ENCODE assay signal across 11 cellular contexts in genomic region chr17:73551756-73552155, GRCh38.
DNase-seq lines count a peak whose midpoint lies in the region; ATAC-seq, FAIRE-seq and TF ChIP-seq lines count a peak whose summit lies in the region.
"Had no signal": no experiment of that assay in that cellular context is flagged by ENCODE, and none has a peak within 500 bp of the region (broad histone marks: within the 10 kb centered on the region; RNA-seq: fewer than 3 reads in every experiment).

No MANE protein-coding gene starts in this region.

- POLR2A ChIA-PET in WTC11 (lab: Charles Lee) = no interaction called here

- intact Hi-C loops in posterior vena cava (cut with DNase I) = no loop called here

- no peak for FAIRE-seq in RCC 7860 (lab: Jason Lieb, UNC)

- peak; percentile 25 for DNase-seq in stimulated activated CD4-positive, alpha-beta T cell treated with anti-CD3 and anti-CD28 coated beads, Interleukin-15, amount 100 ng/mL, for 24 hours
- no peak for DNase-seq in stimulated activated CD4-positive, alpha-beta T cell treated with anti-CD3 and anti-CD28 coated beads, Interleukin-12 subunit alpha, Interleukin-12 subunit beta, amount 100 ng/mL, for 4 hours
- peak; percentile 45 for DNase-seq in WTC11 (ENCODE audit: low spot score)
- DNase-seq in fibroblast of gingiva (ENCODE audit: low read depth) = peak; percentile 9
- DNase-seq in ureter (ENCODE audit: low spot score) = no peak
- no peak for DNase-seq in RCC 7860 (ENCODE audit: low spot score)
- no peak for DNase-seq in posterior vena cava (ENCODE audit: low spot score)
- DNase-seq: cerebellar nuclear complex, NCI-H2081 treated with DMSO at 0.1 percent for 48 hours had no signal

- CTCF ChIA-PET in WTC11 (lab: Charles Lee) = interaction anchor here (0.8 to 1.7 kb wide), 3 partner anchors 27 to 122 kb away, joined by 3 to 5 read pairs (median 3); no protein-coding TSS in a partner anchor

- H3K4me1 Mint-ChIP-seq in WTC11 = peaks cover 44% of the 10 kb centered on the region

- ATAC-seq in WTC11 (peak; percentile 55), GM19463 (IDR thresholded peaks at IDR 0.05; ENCODE audit: unreplicated experiment) (no peak)

- H3K27ac Mint-ChIP-seq in WTC11 = no peak overlapping the region; the same call in 1 of the 2 replicates
- H3K27ac Mint-ChIP-seq: progenitor cell of endocrine pancreas had no signal

- H3K27me3 Mint-ChIP-seq in WTC11 (ENCODE audit: low read depth) = no peaks in the 10 kb centered on the region; the same call in 1 of the 2 replicates

- TF ChIP-seq CTCF in WTC11 (IDR thresholded peaks at IDR 0.05) = no peak

- peaks cover 4% of the 10 kb centered on the region; the same call in 1 of the 2 replicates for H3K36me3 Mint-ChIP-seq in WTC11

- H3K9me3 Mint-ChIP-seq in WTC11 = peaks cover 10% of the 10 kb centered on the region

- H3K4me3 Mint-ChIP-seq in WTC11 = no peak overlapping the region

TF ChIP-seq in WTC11, 78 proteins besides CTCF, POLR2A, EP300 and RAD21:
- peak; percentile 88 for TF ChIP-seq NFYB (CRISPR knock-in tag; conservative IDR thresholded peaks at IDR 0.05; ENCODE audit: low read depth)
- TF ChIP-seq ZNF263 (CRISPR knock-in tag; IDR thresholded peaks at IDR 0.05; ENCODE audit: low read depth) = no peak
- TF ChIP-seq, protein P1, sequence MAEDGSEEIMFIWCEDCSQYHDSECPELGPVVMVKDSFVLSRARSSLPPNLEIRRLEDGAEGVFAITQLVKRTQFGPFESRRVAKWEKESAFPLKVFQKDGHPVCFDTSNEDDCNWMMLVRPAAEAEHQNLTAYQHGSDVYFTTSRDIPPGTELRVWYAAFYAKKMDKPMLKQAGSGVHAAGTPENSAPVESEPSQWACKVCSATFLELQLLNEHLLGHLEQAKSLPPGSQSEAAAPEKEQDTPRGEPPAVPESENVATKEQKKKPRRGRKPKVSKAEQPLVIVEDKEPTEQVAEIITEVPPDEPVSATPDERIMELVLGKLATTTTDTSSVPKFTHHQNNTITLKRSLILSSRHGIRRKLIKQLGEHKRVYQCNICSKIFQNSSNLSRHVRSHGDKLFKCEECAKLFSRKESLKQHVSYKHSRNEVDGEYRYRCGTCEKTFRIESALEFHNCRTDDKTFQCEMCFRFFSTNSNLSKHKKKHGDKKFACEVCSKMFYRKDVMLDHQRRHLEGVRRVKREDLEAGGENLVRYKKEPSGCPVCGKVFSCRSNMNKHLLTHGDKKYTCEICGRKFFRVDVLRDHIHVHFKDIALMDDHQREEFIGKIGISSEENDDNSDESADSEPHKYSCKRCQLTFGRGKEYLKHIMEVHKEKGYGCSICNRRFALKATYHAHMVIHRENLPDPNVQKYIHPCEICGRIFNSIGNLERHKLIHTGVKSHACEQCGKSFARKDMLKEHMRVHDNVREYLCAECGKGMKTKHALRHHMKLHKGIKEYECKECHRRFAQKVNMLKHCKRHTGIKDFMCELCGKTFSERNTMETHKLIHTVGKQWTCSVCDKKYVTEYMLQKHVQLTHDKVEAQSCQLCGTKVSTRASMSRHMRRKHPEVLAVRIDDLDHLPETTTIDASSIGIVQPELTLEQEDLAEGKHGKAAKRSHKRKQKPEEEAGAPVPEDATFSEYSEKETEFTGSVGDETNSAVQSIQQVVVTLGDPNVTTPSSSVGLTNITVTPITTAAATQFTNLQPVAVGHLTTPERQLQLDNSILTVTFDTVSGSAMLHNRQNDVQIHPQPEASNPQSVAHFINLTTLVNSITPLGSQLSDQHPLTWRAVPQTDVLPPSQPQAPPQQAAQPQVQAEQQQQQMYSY (CRISPR knock-in tag; IDR thresholded peaks at IDR 0.05) = peak; percentile 82
TF ChIP-seq in WTC11: peak in this region for 2.

Comparison
In these comparisons a context has a peak if more than half of its experiments do, and no peak if none do; other contexts are left out.
1. DNase-seq: peak in stimulated activated CD4-positive, alpha-beta T cell treated with anti-CD3 and anti-CD28 coated beads, Interleukin-15, amount 100 ng/mL, for 24 hours (single experiment), WTC11 (single experiment) and fibroblast of gingiva (single experiment); none in stimulated activated CD4-positive, alpha-beta T cell treated with anti-CD3 and anti-CD28 coated beads, Interleukin-12 subunit alpha, Interleukin-12 subunit beta, amount 100 ng/mL, for 4 hours (single experiment), ureter (single experiment), RCC 7860 (single experiment) and posterior vena cava (single experiment).